ENCODE assay signal across 8 cellular contexts in the genomic region with DNA sequence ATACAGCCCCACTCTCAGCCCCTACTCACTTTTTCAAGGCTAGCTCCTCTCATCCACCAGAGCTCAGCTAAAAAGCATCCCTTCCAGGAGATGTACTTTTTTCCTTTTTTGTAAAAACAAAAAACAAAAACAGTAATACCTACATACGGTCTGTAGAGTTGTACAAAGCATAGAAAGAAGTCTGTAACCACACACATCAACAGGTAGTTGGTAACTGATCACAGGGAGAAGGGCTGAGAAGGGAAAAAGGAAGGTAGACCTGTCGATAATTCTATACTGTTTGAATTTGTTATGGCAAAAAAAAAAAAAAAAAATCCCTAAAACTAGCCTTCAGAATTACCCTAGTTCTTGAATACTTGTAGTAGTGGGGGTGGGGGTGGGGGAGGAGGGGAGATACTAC. TPM values are rescaled to one million over a fixed set of nuclear protein-coding genes. Genes with fewer than 3 reads are reported as not detected.
A peak's percentile ranks its signal among the peaks of the same experiment; 100 is the strongest.
DNase-seq lines count a peak whose midpoint lies in the region; ATAC-seq and TF ChIP-seq lines count a peak whose summit lies in the region.

No MANE protein-coding gene starts in this region.

- H3K36me3 ChIP-seq in DND-41 (ENCODE audit: insufficient read depth, low read length), result peaks cover 33% of the 10 kb centered on the region
- no peaks in the 10 kb centered on the region for H3K36me3 ChIP-seq in PC-9 (ENCODE audit: low read depth)
- H3K36me3 ChIP-seq in parathyroid adenoma (ENCODE audit: control insufficient read depth, insufficient read depth, low read length), result no peaks in the 10 kb centered on the region

- H4K20me1 ChIP-seq in DND-41 (ENCODE audit: insufficient read depth, low read length) (no peaks in the 10 kb centered on the region; the same call in 1 of the 2 replicates), PC-9 (ENCODE audit: insufficient read depth) (no peaks in the 10 kb centered on the region)

- H3K27ac ChIP-seq in DND-41 (ENCODE audit: low read length), result peak overlapping the region; percentile 62
- H3K27ac ChIP-seq in PC-9, result no peak overlapping the region
- H3K27ac ChIP-seq in parathyroid adenoma, result peak overlapping the region; percentile 83

- H3K4me3 ChIP-seq in DND-41 (ENCODE audit: low read depth in 1 of 2, low read length in 2 of 2) (peak overlapping the region; percentile 67 to 88; a peak in 3 of 4 replicates), PC-9 (peak overlapping the region; percentile 65; the same call in 1 of the 2 replicates), epithelial cell of esophagus (ENCODE audit: low read length) (peak overlapping the region; percentile 95), parathyroid adenoma (ENCODE audit: low read depth, low read length) (peak overlapping the region; percentile 65)

- CTCF ChIA-PET in PC-9 (lab: Charles Lee), result interaction anchor here (1.1 to 1.2 kb wide), 2 partner anchors 18 to 237 kb away, joined by 3 to 15 read pairs; partner anchors contain the start of gene MIF4GD

- H3K9me2 ChIP-seq in PC-9 (ENCODE audit: insufficient read depth), result no peaks in the 10 kb centered on the region

- H3K4me1 ChIP-seq in DND-41 (ENCODE audit: insufficient read depth, low read length), result peaks cover 24% of the 10 kb centered on the region
- H3K4me1 ChIP-seq in PC-9 (replicated peaks; ENCODE audit: insufficient read depth), result peaks cover 4% of the 10 kb centered on the region
- H3K4me1 ChIP-seq in parathyroid adenoma, result no peaks in the 10 kb centered on the region

- no peaks in the 10 kb centered on the region for H3F3A ChIP-seq in PC-9 (ENCODE audit: insufficient read depth, low read depth)

- POLR2A ChIA-PET in PC-9 (lab: Charles Lee; ENCODE audit: unreplicated experiment), result interaction anchor here (1.2 kb wide), 1 partner anchor 17 kb away, joined by 9 read pairs; the partner anchor contains the start of gene MIF4GD

- ATAC-seq in DND-41 (ENCODE audit: insufficient read depth, low read depth) (no peak), GM18505 (IDR thresholded peaks at IDR 0.05; ENCODE audit: unreplicated experiment) (no peak), GM18511 (IDR thresholded peaks at IDR 0.05; ENCODE audit: unreplicated experiment) (no peak)

- H3K4me2 ChIP-seq in DND-41 (ENCODE audit: insufficient read depth, low read length) (peak overlapping the region; percentile 90), PC-9 (peak overlapping the region; percentile 90), parathyroid adenoma (ENCODE audit: low read length) (peak overlapping the region; percentile 75)

- H3K9ac ChIP-seq in DND-41 (ENCODE audit: low read depth, low read length), result peak overlapping the region; percentile 66
- no peak overlapping the region for H3K9ac ChIP-seq in parathyroid adenoma

- H3K27me3 ChIP-seq in DND-41 (ENCODE audit: insufficient read depth, low read length, poor library complexity) (no peaks in the 10 kb centered on the region), PC-9 (ENCODE audit: insufficient read depth, low read depth) (no peaks in the 10 kb centered on the region), parathyroid adenoma (ENCODE audit: control insufficient read depth, insufficient read depth, low read length) (no peaks in the 10 kb centered on the region)

- DNase-seq in DND-41, result no peak
- DNase-seq in PC-9, result no peak
- no peak for DNase-seq in epithelial cell of esophagus (ENCODE audit: low read depth)
- DNase-seq in T-helper 9 cell, result no peak
- no peak for DNase-seq in Kasumi-1 (lab: John Stamatoyannopoulos, UW)

- BruUV-seq in PC-9 (replicated peaks; lab: Mats Ljungman, UMichigan), result no TSS peak

- intact Hi-C loops in PC-9 (cut with micrococcal nuclease; ENCODE audit: unreplicated experiment), result no loop called here

- H2AFZ ChIP-seq in DND-41 (ENCODE audit: low read depth, low read length) (no peak overlapping the region), PC-9 (peak overlapping the region; percentile 95), parathyroid adenoma (peak overlapping the region; percentile 96)

- no peak for TF ChIP-seq POLR2A in GM18505 (IDR thresholded peaks at IDR 0.05; ENCODE audit: borderline replicate concordance, extremely low read depth, insufficient read depth, insufficient read length)

- no peak for TF ChIP-seq CTCF in DND-41 (IDR thresholded peaks at IDR 0.05; ENCODE audit: borderline replicate concordance, extremely low read depth, low read length, poor library complexity, severe bottlenecking)
- no peak for TF ChIP-seq CTCF in PC-9 (conservative IDR thresholded peaks at IDR 0.05)
- TF ChIP-seq CTCF in epithelial cell of esophagus (IDR thresholded peaks at IDR 0.05; ENCODE audit: insufficient read depth, low read depth, low read length, missing control alignments), result no peak
- TF ChIP-seq CTCF in parathyroid adenoma (IDR thresholded peaks at IDR 0.05), result no peak

- H3K79me2 ChIP-seq in DND-41 (ENCODE audit: insufficient read depth, low read length) (peaks cover 34% of the 10 kb centered on the region), PC-9 (ENCODE audit: low read depth) (peaks cover 15% of the 10 kb centered on the region), parathyroid adenoma (peaks cover 3% of the 10 kb centered on the region)

- no peaks in the 10 kb centered on the region for H3K9me3 ChIP-seq in DND-41 (ENCODE audit: insufficient read depth, low read length, severe bottlenecking)
- no peaks in the 10 kb centered on the region for H3K9me3 ChIP-seq in PC-9 (ENCODE audit: insufficient read depth, low read depth)
- H3K9me3 ChIP-seq in parathyroid adenoma (ENCODE audit: control insufficient read depth, low read length), result no peaks in the 10 kb centered on the region

RNA-seq across cellular contexts. Expression of gene SLC25A19, which starts 0.9 kb away (rescaled TPM):
- total RNA-seq in PC-9 (2021), result 18.7 and 19.4 TPM in 2 replicates

RNA-seq across cellular contexts. Expression of gene MIF4GD, which starts 17.3 kb away (rescaled TPM):
- total RNA-seq in PC-9 (2021), result 23.4 and 35.4 TPM in 2 replicates

RNA-seq across cellular contexts. Expression of gene MRPS7, which starts 26.7 kb away (rescaled TPM):
- total RNA-seq in PC-9 (2021), result 50.1 and 51.3 TPM in 2 replicates

RNA-seq across cellular contexts. Expression of gene GGA3, which starts 27.0 kb away (rescaled TPM):
- 34.8 and 37.5 TPM in 2 replicates for total RNA-seq in PC-9 (2021)
